ENCODE assay signal across 24 cellular contexts in the genomic region with DNA sequence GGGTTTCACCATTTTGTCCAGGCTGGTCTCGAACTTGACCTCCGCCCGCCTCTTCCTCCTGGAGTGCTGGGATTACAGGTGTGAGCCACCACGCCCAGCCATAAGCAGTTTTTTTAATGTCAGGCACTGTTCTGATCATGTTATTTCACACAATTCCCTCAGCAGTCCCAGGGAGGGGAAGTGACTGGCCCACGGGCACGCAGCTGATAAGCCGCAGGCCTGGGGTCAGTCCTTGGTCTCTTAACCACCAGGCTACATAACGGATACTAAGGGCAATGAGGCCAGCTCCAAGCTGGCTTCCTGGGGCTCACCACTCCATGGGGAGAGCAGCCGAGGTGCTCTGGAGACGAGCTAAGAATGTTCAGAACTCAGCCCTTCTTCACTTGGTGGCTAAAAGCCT. TPM values are rescaled to one million over a fixed set of nuclear protein-coding genes. Genes with fewer than 3 reads are reported as not detected.
"Had no signal": no experiment of that assay in that cellular context is flagged by ENCODE, and none has a peak within 500 bp of the region (broad histone marks: within the 10 kb centered on the region; RNA-seq: fewer than 3 reads in every experiment).

No MANE protein-coding gene starts in this region.

- DNase-seq: KBM-7, NCI-H1092, NCI-H1105 treated with DMSO at 0.1 percent for 48 hours, NCI-H1417 treated with DMSO at 0.1 percent for 48 hours, NCI-H146, NCI-H1694 treated with DMSO at 0.1 percent for 48 hours, NCI-H1930, NCI-H2081, NCI-H2107, NCI-H2227 treated with DMSO at 0.1 percent for 48 hours, NCI-H524, NCI-H526 treated with DMSO at 0.1 percent for 48 hours, NCI-H774, PC-3, Right ventricle myocardium superior had no signal

- FAIRE-seq: HTR-8/SVneo had no signal

- H3K27ac ChIP-seq: HL-60 had no signal

- ATAC-seq: Panc1, PC-3, SK-N-SH treated with all-trans-retinoic acid at 6 μM for 48 hours had no signal

RNA-seq across cellular contexts. Expression of a gene that starts 27.9 kb away (rescaled TPM):
- total RNA-seq: LHCN-M2, MCF 10A, NCI-H460, PC-3, RPMI7951 had no signal
- polyA plus RNA-seq: IgD-negative memory B cell had no signal
